Comparison of ENCODE assay signal across 10 cellular contexts in genomic region chr22:38454361-38455062, GRCh38. TPM values are rescaled to one million over a fixed set of nuclear protein-coding genes. Genes with fewer than 3 reads are reported as not detected.
DNase-seq lines count a peak whose midpoint lies in the region; ATAC-seq and TF ChIP-seq lines count a peak whose summit lies in the region.
"Had no signal": no experiment of that assay in that cellular context is flagged by ENCODE, and none has a peak within 500 bp of the region (broad histone marks: within the 10 kb centered on the region; RNA-seq: fewer than 3 reads in every experiment).

No MANE protein-coding gene starts in this region.

- H3K36me3 Mint-ChIP-seq in activated naive CD4-positive, alpha-beta T cell treated with anti-CD3 and anti-CD28 coated beads for 36 hours (ENCODE audit: low read depth) = no peaks in the 10 kb centered on the region
- no peaks in the 10 kb centered on the region for H3K36me3 Mint-ChIP-seq in memory B cell

- no peaks in the 10 kb centered on the region for H3K9me3 Mint-ChIP-seq in activated naive CD4-positive, alpha-beta T cell treated with anti-CD3 and anti-CD28 coated beads for 36 hours
- no peaks in the 10 kb centered on the region for H3K9me3 Mint-ChIP-seq in memory B cell

- H3K27ac Mint-ChIP-seq in activated naive CD4-positive, alpha-beta T cell treated with anti-CD3 and anti-CD28 coated beads for 36 hours = no peak overlapping the region
- H3K27ac Mint-ChIP-seq in memory B cell = peak overlapping the region; percentile 19

- DNase-seq in activated naive CD4-positive, alpha-beta T cell treated with anti-CD3 and anti-CD28 coated beads for 36 hours = peak; percentile 21
- no peak for DNase-seq in activated naive CD4-positive, alpha-beta T cell treated with Interleukin-2 at 50 U/mL for 16 hours
- DNase-seq in ascending aorta (ENCODE audit: low spot score in 2 of 2) (no peak), memory B cell (ENCODE audit: low spot score in 2 of 2) (peak in 1 of 2 donors; percentile 46), upper lobe of right lung (no peak), HK-2 (ENCODE audit: unreplicated experiment) (no peak), NCI-H748 (lab: John Stamatoyannopoulos, UW; ENCODE audit: unreplicated experiment) (no peak)
- DNase-seq: COR-L47 had no signal

- H3K4me1 ChIP-seq in ascending aorta (peaks cover 8 to 10% of the 10 kb centered on the region in 2 donors), upper lobe of right lung (no peaks in the 10 kb centered on the region)

- peaks cover 9% of the 10 kb centered on the region for H3K4me1 Mint-ChIP-seq in activated naive CD4-positive, alpha-beta T cell treated with anti-CD3 and anti-CD28 coated beads for 36 hours (ENCODE audit: low read depth)
- H3K4me1 Mint-ChIP-seq in memory B cell = peaks cover 11% of the 10 kb centered on the region

- no peaks in the 10 kb centered on the region for H3K36me3 ChIP-seq in ascending aorta
- H3K36me3 ChIP-seq in upper lobe of right lung = no peaks in the 10 kb centered on the region

- TF ChIP-seq CTCF in ascending aorta (IDR thresholded peaks at IDR 0.05) (no peak), upper lobe of right lung (IDR thresholded peaks at IDR 0.05) (no peak)

- H3K27ac ChIP-seq in ascending aorta (no peak overlapping the region), upper lobe of right lung (no peak overlapping the region)

- intact Hi-C loops in activated naive CD4-positive, alpha-beta T cell treated with anti-CD3 and anti-CD28 coated beads for 36 hours (cut with micrococcal nuclease) = no loop called here
- intact Hi-C loops in ascending aorta (cut with DNase I) = no loop called here
- intact Hi-C loops in upper lobe of right lung (cut with DNase I) = no loop called here

- CTCF ChIA-PET in activated naive CD4-positive, alpha-beta T cell treated with anti-CD3 and anti-CD28 coated beads for 36 hours (lab: Charles Lee) = no interaction called here

- H3K4me3 ChIP-seq in ascending aorta (peak overlapping the region; percentile 53 to 56), upper lobe of right lung (peak overlapping the region; percentile 40)

- H3K9me3 ChIP-seq in ascending aorta = no peaks in the 10 kb centered on the region
- no peaks in the 10 kb centered on the region for H3K9me3 ChIP-seq in upper lobe of right lung

- peak overlapping the region; percentile 72 for H3K4me3 Mint-ChIP-seq in activated naive CD4-positive, alpha-beta T cell treated with anti-CD3 and anti-CD28 coated beads for 36 hours
- H3K4me3 Mint-ChIP-seq in memory B cell = peak overlapping the region; percentile 85

- H3K27me3 ChIP-seq in ascending aorta = peaks cover 10% of the 10 kb centered on the region
- H3K27me3 ChIP-seq in upper lobe of right lung = peaks cover 69% of the 10 kb centered on the region

- ATAC-seq in memory B cell (ENCODE audit: low read depth) = peak; percentile 75
- ATAC-seq in upper lobe of right lung = peak; percentile 20
- ATAC-seq in HG03135 (IDR thresholded peaks at IDR 0.05; ENCODE audit: unreplicated experiment) = no peak

- peaks cover 65% of the 10 kb centered on the region for H3K27me3 Mint-ChIP-seq in activated naive CD4-positive, alpha-beta T cell treated with anti-CD3 and anti-CD28 coated beads for 36 hours (ENCODE audit: low read depth)
- peaks cover 39% of the 10 kb centered on the region for H3K27me3 Mint-ChIP-seq in memory B cell

RNA-seq across cellular contexts. Expression of gene KCNJ4, which starts 0.5 kb away (rescaled TPM):
- not detected for total RNA-seq in activated naive CD4-positive, alpha-beta T cell treated with anti-CD3 and anti-CD28 coated beads for 36 hours
- not detected for total RNA-seq in ascending aorta
- not detected for total RNA-seq in upper lobe of right lung
- total RNA-seq: LHCN-M2 had no signal

RNA-seq across cellular contexts. Expression of gene KDELR3, which starts 13.4 kb away (rescaled TPM):
- total RNA-seq in activated naive CD4-positive, alpha-beta T cell treated with anti-CD3 and anti-CD28 coated beads for 36 hours = under 1 TPM; 0.57 to 0.77 TPM
- total RNA-seq in ascending aorta (11.8 TPM), upper lobe of right lung (5.9 TPM)

RNA-seq across cellular contexts. Expression of gene DDX17, which starts 51.6 kb away (rescaled TPM):
- total RNA-seq in activated naive CD4-positive, alpha-beta T cell treated with anti-CD3 and anti-CD28 coated beads for 36 hours = 100 to 1,000 TPM; 319 to 341 TPM
- total RNA-seq in ascending aorta = 837 TPM
- 480 TPM for total RNA-seq in upper lobe of right lung
